14 cellular contexts compared by ENCODE assay signal in the genomic region with DNA sequence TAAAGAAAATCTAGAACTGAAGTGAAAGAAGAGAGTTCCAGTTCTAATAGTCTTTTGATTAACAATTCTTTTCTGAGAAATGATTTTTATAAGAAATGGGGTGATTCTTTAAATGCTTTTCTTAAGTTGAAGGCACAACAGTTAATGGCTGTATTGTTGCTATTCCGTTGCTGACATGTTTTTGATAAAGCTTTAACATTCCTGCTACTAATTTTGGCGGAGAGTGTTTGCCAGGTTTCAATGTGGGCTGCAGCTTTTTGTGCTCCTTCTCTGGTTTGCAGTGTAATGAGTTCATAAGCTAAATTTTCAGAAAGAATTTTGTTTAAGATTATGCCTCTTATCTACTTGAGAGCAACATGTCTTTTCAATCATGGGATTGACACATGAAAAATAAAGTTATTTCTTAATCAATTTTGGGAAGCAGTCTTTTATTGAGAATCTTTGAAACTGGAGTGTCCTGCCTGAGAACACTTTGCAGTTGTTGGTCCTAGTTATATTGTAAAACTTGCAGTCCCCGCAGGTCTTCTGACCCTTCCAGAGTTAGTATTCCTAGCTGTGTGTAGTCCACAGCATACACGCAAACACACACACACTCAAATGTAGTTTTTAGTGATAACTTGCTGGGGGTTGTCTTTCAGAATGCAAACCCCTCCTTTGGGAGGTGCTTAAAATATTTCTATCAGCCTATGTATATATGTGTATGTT. TPM values are rescaled to one million over a fixed set of nuclear protein-coding genes. Genes with fewer than 3 reads are reported as not detected.
"Had no signal": no experiment of that assay in that cellular context is flagged by ENCODE, and none has a peak within 500 bp of the region (broad histone marks: within the 10 kb centered on the region; RNA-seq: fewer than 3 reads in every experiment).

No MANE protein-coding gene starts in this region.

- H3K9me3 ChIP-seq: esophagus muscularis mucosa, lower lobe of right lung had no signal

- H3K27ac ChIP-seq: brain microvascular endothelial cell, esophagus muscularis mucosa, foreskin keratinocyte, lower lobe of right lung, SK-N-MC had no signal

- H3K27me3 ChIP-seq: brain microvascular endothelial cell, esophagus muscularis mucosa, foreskin keratinocyte had no signal

- H3K27me3 Mint-ChIP-seq: activated naive CD4-positive, alpha-beta T cell treated with anti-CD3 and anti-CD28 coated beads, Interleukin-2, amount 50 U/mL, for 24 hours; naive thymus-derived CD4-positive, alpha-beta T cell had no signal

- H3K4me3 ChIP-seq: esophagus muscularis mucosa, lower lobe of right lung, SK-N-MC had no signal

- H3K9me3 Mint-ChIP-seq: activated naive CD4-positive, alpha-beta T cell treated with anti-CD3 and anti-CD28 coated beads, Interleukin-2, amount 50 U/mL, for 24 hours; naive thymus-derived CD4-positive, alpha-beta T cell had no signal

- H3K27ac Mint-ChIP-seq: activated naive CD4-positive, alpha-beta T cell treated with anti-CD3 and anti-CD28 coated beads, Interleukin-2, amount 50 U/mL, for 24 hours had no signal

- H3K4me3 Mint-ChIP-seq: activated naive CD4-positive, alpha-beta T cell treated with anti-CD3 and anti-CD28 coated beads, Interleukin-2, amount 50 U/mL, for 24 hours; naive thymus-derived CD4-positive, alpha-beta T cell had no signal

- H3K4me1 ChIP-seq: foreskin keratinocyte, lower lobe of right lung had no signal

- DNase-seq: kidney; lower lobe of right lung; stimulated activated CD4-positive, alpha-beta T cell treated with anti-CD3 and anti-CD28 coated beads, Interleukin-2, amount 100 ng/mL, for 48 hours; stimulated activated naive CD8-positive, alpha-beta T cell treated with anti-CD3 and anti-CD28 coated beads, Interleukin-15, Interleukin-2, amounts not matched to agents 100 U/mL and 50 U/mL, for 24 hours had no signal

RNA-seq across cellular contexts. Expression of a gene that starts 56.7 kb away (rescaled TPM):
- total RNA-seq: chondrocyte; mononuclear cell; naive thymus-derived CD4-positive, alpha-beta T cell; occipital lobe; T-helper 1 cell treated with Interleukin-12 subunit alpha and Interleukin-12 subunit beta and Interleukin-4 antibody, amounts not matched to agents 30 ng/mL and 1 ng/mL, for 36 hours had no signal
- polyA plus RNA-seq: naive thymus-derived CD4-positive, alpha-beta T cell had no signal
